In genomic region chr4:12703076-12703475, GRCh38 we compare ENCODE assay signal across 24 cellular contexts.
DNase-seq lines count a peak whose midpoint lies in the region; ATAC-seq and TF ChIP-seq lines count a peak whose summit lies in the region.
"Had no signal": no experiment of that assay in that cellular context is flagged by ENCODE, and none has a peak within 500 bp of the region (broad histone marks: within the 10 kb centered on the region; RNA-seq: fewer than 3 reads in every experiment).

No MANE protein-coding gene starts in this region.

- H3K9me3 ChIP-seq in BLaER1, result no peaks in the 10 kb centered on the region

- ATAC-seq in activated naive CD4-positive, alpha-beta T cell treated with anti-CD3 and anti-CD28 coated beads, Interleukin-2, amount 50 U/mL, for 72 hours, result no peak
- ATAC-seq in GM21619 (IDR thresholded peaks at IDR 0.05; ENCODE audit: unreplicated experiment), result no peak
- ATAC-seq: SK-N-SH treated with all-trans-retinoic acid at 6 μM for 48 hours had no signal

- no peak for TF ChIP-seq CTCF in epithelial cell of esophagus (IDR thresholded peaks at IDR 0.05; ENCODE audit: insufficient read depth, low read depth, low read length, missing control alignments)

- no peaks in the 10 kb centered on the region for H3K36me3 ChIP-seq in BLaER1

- H4K20me1 ChIP-seq in BLaER1, result no peaks in the 10 kb centered on the region

- H3K9ac ChIP-seq in BLaER1, result no peak overlapping the region

- no peaks in the 10 kb centered on the region for H3K36me3 Mint-ChIP-seq in activated naive CD4-positive, alpha-beta T cell treated with anti-CD3 and anti-CD28 coated beads, Interleukin-2, amount 50 U/mL, for 72 hours
- H3K36me3 Mint-ChIP-seq: CD4-positive, CD25-positive, alpha-beta regulatory T cell had no signal

- peak; percentile 43 for DNase-seq in COLO668 (lab: John Stamatoyannopoulos, UW; ENCODE audit: unreplicated experiment)
- DNase-seq in NCI-H345 (lab: John Stamatoyannopoulos, UW), result peak; percentile 64
- peak; percentile 31 for DNase-seq in epithelial cell of esophagus (ENCODE audit: low read depth)
- DNase-seq in activated naive CD4-positive, alpha-beta T cell treated with anti-CD3 and anti-CD28 coated beads, Interleukin-2, amount 50 U/mL, for 72 hours (ENCODE audit: low spot score in 2 of 2), result no peak
- DNase-seq in activated naive CD4-positive, alpha-beta T cell treated with Interleukin-2 at 50 U/mL for 16 hours, result no peak
- DNase-seq in NCI-H1930 (lab: John Stamatoyannopoulos, UW), result no peak
- DNase-seq: ACHN; AML-193; Calu3; CD4-positive, CD25-positive, alpha-beta regulatory T cell; GF-D8; IMR-90; Kasumi-1; MM.1S; NCI-H146; NCI-H446 treated with DMSO at 0.1 percent for 48 hours; NK-92 treated with Interleukin-12 subunit alpha and Interleukin-12 subunit beta, amount 100 ng/mL, for 24 hours; OCI-M1; SHP77 treated with DMSO at 0.1 percent for 48 hours; T-helper 1 cell; T1000 had no signal

- H3K27me3 ChIP-seq in BLaER1, result no peaks in the 10 kb centered on the region

- H3K27ac ChIP-seq in BLaER1, result no peak overlapping the region

- H3K4me2 ChIP-seq in BLaER1, result peak overlapping the region; percentile 58

- peaks cover 15% of the 10 kb centered on the region for H3K4me1 ChIP-seq in BLaER1

- H3K9me3 Mint-ChIP-seq in activated naive CD4-positive, alpha-beta T cell treated with anti-CD3 and anti-CD28 coated beads, Interleukin-2, amount 50 U/mL, for 72 hours, result peaks cover 0 to 4% of the 10 kb centered on the region in 2 donors

- no peak overlapping the region for H3K27ac Mint-ChIP-seq in activated naive CD4-positive, alpha-beta T cell treated with anti-CD3 and anti-CD28 coated beads, Interleukin-2, amount 50 U/mL, for 72 hours
- H3K27ac Mint-ChIP-seq: CD4-positive, CD25-positive, alpha-beta regulatory T cell had no signal

- no peak overlapping the region for H3K4me3 ChIP-seq in BLaER1
- no peak overlapping the region for H3K4me3 ChIP-seq in epithelial cell of esophagus (ENCODE audit: low read length)

Comparison
In these comparisons a context has a peak if more than half of its experiments do, and no peak if none do; other contexts are left out.
1. DNase-seq: peak in COLO668 (single experiment), NCI-H345 (single experiment) and epithelial cell of esophagus (single experiment); none in activated naive CD4-positive, alpha-beta T cell treated with anti-CD3 and anti-CD28 coated beads, Interleukin-2, amount 50 U/mL, for 72 hours (0 of 2), activated naive CD4-positive, alpha-beta T cell treated with Interleukin-2 at 50 U/mL for 16 hours (single experiment) and NCI-H1930 (0 of 2).